In the genomic region with DNA sequence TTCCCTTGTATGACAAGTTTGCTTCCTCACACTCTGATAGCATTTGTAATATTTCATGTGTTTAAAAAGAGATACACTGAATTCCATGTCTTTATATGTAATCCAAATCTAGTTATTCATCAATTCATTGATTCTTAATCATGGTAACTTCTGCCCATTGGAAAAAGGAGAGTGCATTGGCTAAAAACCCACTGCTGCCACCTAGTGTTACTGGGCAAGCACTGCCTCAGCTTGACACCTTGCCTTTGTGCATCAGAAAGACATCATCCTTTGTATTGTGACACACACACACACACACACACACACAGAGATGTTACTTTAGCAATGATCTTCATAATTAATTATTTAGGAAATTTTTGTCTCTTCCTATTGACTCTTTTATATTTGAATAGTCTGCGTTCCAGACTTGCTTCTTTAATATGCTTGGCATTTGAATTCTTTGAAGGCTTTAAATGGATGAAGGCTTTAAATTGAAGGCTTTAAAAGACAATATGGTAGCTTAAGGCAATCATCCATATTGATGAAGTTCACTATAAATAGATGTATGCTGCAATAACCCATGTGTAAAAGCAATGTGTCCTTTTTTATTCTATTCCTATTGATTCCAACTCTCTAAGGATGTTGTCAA, we compare ENCODE assay signal across 8 cellular contexts.
DNase-seq lines count a peak whose midpoint lies in the region; ATAC-seq, FAIRE-seq and TF ChIP-seq lines count a peak whose summit lies in the region.

No MANE protein-coding gene starts in this region.

- H3K9me3 Mint-ChIP-seq in stimulated activated memory B cell treated with anti-CD40 and anti-IgM and Interleukin-4, amounts not matched to agents 10 μg/mL and 1 μg/mL and 100 μg/mL, for 72 hours = no peaks in the 10 kb centered on the region

- H3K27me3 Mint-ChIP-seq in stimulated activated memory B cell treated with anti-CD40 and anti-IgM and Interleukin-4, amounts not matched to agents 10 μg/mL and 1 μg/mL and 100 μg/mL, for 72 hours = no peaks in the 10 kb centered on the region

- peak; percentile 76 for FAIRE-seq in islet of Langerhans (lab: Jason Lieb, UNC)

- peak; percentile 99 for TF ChIP-seq CTCF in astrocyte of the cerebellum (IDR thresholded peaks at IDR 0.05; ENCODE audit: low read depth, low read length, missing control alignments)

- ATAC-seq in GM18907 (IDR thresholded peaks at IDR 0.05; ENCODE audit: unreplicated experiment) (peak; percentile 77), HG03159 (IDR thresholded peaks at IDR 0.05; ENCODE audit: unreplicated experiment) (peak; percentile 66)
- no peak for ATAC-seq in stimulated activated memory B cell treated with anti-CD40 and anti-IgM and Interleukin-4, amounts not matched to agents 10 μg/mL and 1 μg/mL and 100 μg/mL, for 72 hours

- in situ Hi-C loops in astrocyte of the cerebellum (cut with HindIII; ENCODE audit: low sequenced_read_pairs) = no loop called here

- no peaks in the 10 kb centered on the region for H3K4me1 Mint-ChIP-seq in stimulated activated memory B cell treated with anti-CD40 and anti-IgM and Interleukin-4, amounts not matched to agents 10 μg/mL and 1 μg/mL and 100 μg/mL, for 72 hours

- DNase-seq in DMS153 (lab: John Stamatoyannopoulos, UW) = peak; percentile 37
- DNase-seq in NCI-H226 = peak; percentile 46
- peak; percentile 28 for DNase-seq in astrocyte of the cerebellum (ENCODE audit: low read depth)
- peak; percentile 22 for DNase-seq in stromal cell of bone marrow (ENCODE audit: low read depth)

- H3K4me3 ChIP-seq in astrocyte of the cerebellum (ENCODE audit: low read depth, low read length) = no peak overlapping the region

- no peaks in the 10 kb centered on the region for H3K36me3 Mint-ChIP-seq in stimulated activated memory B cell treated with anti-CD40 and anti-IgM and Interleukin-4, amounts not matched to agents 10 μg/mL and 1 μg/mL and 100 μg/mL, for 72 hours

- no peak overlapping the region for H3K4me3 Mint-ChIP-seq in stimulated activated memory B cell treated with anti-CD40 and anti-IgM and Interleukin-4, amounts not matched to agents 10 μg/mL and 1 μg/mL and 100 μg/mL, for 72 hours

- H3K27ac Mint-ChIP-seq in stimulated activated memory B cell treated with anti-CD40 and anti-IgM and Interleukin-4, amounts not matched to agents 10 μg/mL and 1 μg/mL and 100 μg/mL, for 72 hours = no peak overlapping the region
